ENCODE assay signal across 28 cellular contexts in genomic region chr1:197222780-197223179, GRCh38. TPM values are rescaled to one million over a fixed set of nuclear protein-coding genes. Genes with fewer than 3 reads are reported as not detected.
DNase-seq lines count a peak whose midpoint lies in the region; ATAC-seq and TF ChIP-seq lines count a peak whose summit lies in the region.
"Had no signal": no experiment of that assay in that cellular context is flagged by ENCODE, and none has a peak within 500 bp of the region (broad histone marks: within the 10 kb centered on the region; RNA-seq: fewer than 3 reads in every experiment).

No MANE protein-coding gene starts in this region.

- H3K4me3 Mint-ChIP-seq in GM23338 (no peak overlapping the region), type B pancreatic cell (no peak overlapping the region)
- H3K4me3 Mint-ChIP-seq: CD4-positive, alpha-beta T cell had no signal

- H3K27me3 ChIP-seq in GM23338 (ENCODE audit: insufficient read depth) (no peaks in the 10 kb centered on the region), suprapubic skin (no peaks in the 10 kb centered on the region)
- H3K27me3 ChIP-seq: BLaER1 treated with 17β-estradiol and CSF1 and Interleukin-3, amounts not matched to agents 10 nM and 100 nM had no signal

- H3K4me1 ChIP-seq in GM23338 (ENCODE audit: insufficient read depth) (no peaks in the 10 kb centered on the region), suprapubic skin (no peaks in the 10 kb centered on the region)
- H3K4me1 ChIP-seq: A549 had no signal

- TF ChIP-seq EP300 in suprapubic skin (IDR thresholded peaks at IDR 0.05): no peak

- H3K4me2 ChIP-seq in GM23338: no peak overlapping the region
- H3K4me2 ChIP-seq: A549; BLaER1 treated with 17β-estradiol and CSF1 and Interleukin-3, amounts not matched to agents 10 nM and 100 nM; KMS-11 had no signal

- H3K9me3 Mint-ChIP-seq in GM23338 (no peaks in the 10 kb centered on the region), type B pancreatic cell (no peaks in the 10 kb centered on the region)
- H3K9me3 Mint-ChIP-seq: CD4-positive, alpha-beta T cell had no signal

- H3K27ac Mint-ChIP-seq in GM23338 (0 out of 2 replicates have a peak overlapping the region, but pooled peaks have one; percentile 86), type B pancreatic cell (peak overlapping the region; percentile 39)
- H3K27ac Mint-ChIP-seq: CD4-positive, alpha-beta T cell had no signal

- H3K27me3 Mint-ChIP-seq in GM23338 (ENCODE audit: insufficient read depth, low read depth, poor library complexity) (peaks cover 2% of the 10 kb centered on the region), type B pancreatic cell (no peaks in the 10 kb centered on the region)
- H3K27me3 Mint-ChIP-seq: CD4-positive, alpha-beta T cell had no signal

- no peak for TF ChIP-seq CTCF in GM23338 (conservative IDR thresholded peaks at IDR 0.05; ENCODE audit: low read depth in 2 of 2)
- TF ChIP-seq CTCF in VCaP (conservative IDR thresholded peaks at IDR 0.05): no peak
- no peak for TF ChIP-seq CTCF in type B pancreatic cell (conservative IDR thresholded peaks at IDR 0.05)
- TF ChIP-seq CTCF in suprapubic skin (IDR thresholded peaks at IDR 0.05): no peak

- H4K20me1 ChIP-seq in GM23338 (replicated peaks; ENCODE audit: insufficient read depth): no peaks in the 10 kb centered on the region
- H4K20me1 ChIP-seq: BLaER1 treated with 17β-estradiol and CSF1 and Interleukin-3, amounts not matched to agents 10 nM and 100 nM had no signal

- no peak for TF ChIP-seq POLR2A in suprapubic skin (IDR thresholded peaks at IDR 0.05)

- H3K27ac ChIP-seq in GM23338 (ENCODE audit: low read depth) (no peak overlapping the region), VCaP (peak overlapping the region; percentile 37), epithelial cell of prostate (peak overlapping the region; percentile 57), suprapubic skin (no peak overlapping the region)
- H3K27ac ChIP-seq: A549; BLaER1 treated with 17β-estradiol and CSF1 and Interleukin-3, amounts not matched to agents 10 nM and 100 nM; GM23248; KMS-11 had no signal

- no peaks in the 10 kb centered on the region for H3K79me2 ChIP-seq in GM23338 (replicated peaks; ENCODE audit: insufficient read depth)

- H3K4me1 Mint-ChIP-seq in GM23338: peaks cover 18% of the 10 kb centered on the region
- no peaks in the 10 kb centered on the region for H3K4me1 Mint-ChIP-seq in type B pancreatic cell (ENCODE audit: unreplicated experiment)

- WGBS in suprapubic skin: 96% methylated on average over 2 of the region's 2 CpGs

- H2AFZ ChIP-seq in GM23338: peak overlapping the region; percentile 89; the same call in 1 of the 2 replicates
- H2AFZ ChIP-seq: GM23248 had no signal

- 0 out of 2 replicates have a peak, but pooled peaks cover 4% of the 10 kb centered on the region for H3K9me2 ChIP-seq in GM23338 (ENCODE audit: insufficient read depth)

- H3K9me3 ChIP-seq in suprapubic skin: no peaks in the 10 kb centered on the region
- H3K9me3 ChIP-seq: A549; BLaER1 treated with 17β-estradiol and CSF1 and Interleukin-3, amounts not matched to agents 10 nM and 100 nM had no signal

- H3F3A ChIP-seq in GM23338 (replicated peaks; ENCODE audit: low read depth): no peaks in the 10 kb centered on the region

- H3K36me3 ChIP-seq in GM23338 (ENCODE audit: insufficient read depth) (no peaks in the 10 kb centered on the region), suprapubic skin (no peaks in the 10 kb centered on the region)
- H3K36me3 ChIP-seq: BLaER1 treated with 17β-estradiol and CSF1 and Interleukin-3, amounts not matched to agents 10 nM and 100 nM had no signal

- H3K4me3 ChIP-seq in GM23338: no peak overlapping the region
- no peak overlapping the region for H3K4me3 ChIP-seq in suprapubic skin
- H3K4me3 ChIP-seq: A549; BLaER1 treated with 17β-estradiol and CSF1 and Interleukin-3, amounts not matched to agents 10 nM and 100 nM; GM23248 had no signal

- H3K36me3 Mint-ChIP-seq in GM23338 (ENCODE audit: low read depth) (no peaks in the 10 kb centered on the region), type B pancreatic cell (no peaks in the 10 kb centered on the region)

- ATAC-seq in GM23338 (no peak), HG02610 (IDR thresholded peaks at IDR 0.05; ENCODE audit: unreplicated experiment) (no peak)
- ATAC-seq: A549, Panc1 had no signal

- DNase-seq in GM23338 (ENCODE audit: low spot score): no peak
- DNase-seq in epithelial cell of prostate (ENCODE audit: low read depth, low spot score): no peak
- no peak for DNase-seq in type B pancreatic cell (ENCODE audit: extremely low spot score, unreplicated experiment)
- DNase-seq in suprapubic skin (ENCODE audit: low spot score in 2 of 2): no peak
- DNase-seq in NAMALWA (ENCODE audit: low spot score): no peak
- DNase-seq: AML-193; CD4-positive, alpha-beta T cell; DMS 273 treated with DMSO at 0.1 percent for 48 hours; DMS79 treated with DMSO at 0.1 percent for 48 hours; GM23248; HCEC 1CT; IMR-90; NCI-H1092 treated with DMSO at 0.1 percent for 48 hours; NCI-H1436 treated with DMSO at 0.1 percent for 48 hours; NCI-H187 treated with DMSO at 0.1 percent for 48 hours; NCI-H2171 treated with DMSO at 0.1 percent for 48 hours; NCI-H446; NCI-H524 treated with DMSO at 0.1 percent for 48 hours; NCI-H82; NK-92 treated with Interleukin-12 subunit alpha and Interleukin-12 subunit beta, amount 100 ng/mL, for 24 hours; SHP77 treated with DMSO at 0.1 percent for 48 hours; T-helper 1 cell had no signal

TF ChIP-seq in GM23338, 12 proteins besides CTCF, POLR2A, EP300 and RAD21:
- TF ChIP-seq JUNB (IDR thresholded peaks at IDR 0.05; ENCODE audit: unreplicated experiment) (no peak), NANOG (IDR thresholded peaks at IDR 0.05; ENCODE audit: borderline replicate concordance) (no peak), ZNF331 (CRISPR knock-in tag; IDR thresholded peaks at IDR 0.05; ENCODE audit: low read depth) (no peak)

RNA-seq across cellular contexts. Expression of gene ZBTB41, which starts 21.7 kb away (rescaled TPM):
- 6.9 and 8.2 TPM in 2 replicates for total RNA-seq in GM23338 (2014; rRNA removed; shearing (Covaris generic))
- 1.9 and 2.2 TPM in 2 replicates for polyA plus RNA-seq in GM23338 (2016; fragmentation: Nextera tagmentation; extraction: Ambion mirVana)
- total RNA-seq in type B pancreatic cell (ENCODE audit: low replicate concordance): 13.1 and 17.6 TPM in 2 replicates
- 10 to 100 TPM in 2 of 4 donors, 1 to 10 TPM in 2; 7.4 to 10.9 (median 9.3) TPM for total RNA-seq in suprapubic skin

RNA-seq across cellular contexts. Expression of gene CRB1, which starts 45.3 kb away (rescaled TPM):
- total RNA-seq in GM23338 (2014; rRNA removed; shearing (Covaris generic)): 0.56 TPM in 1 of 2 replicates, not detected in the other
- polyA plus RNA-seq in GM23338 (2016; fragmentation: Nextera tagmentation; extraction: Ambion mirVana): 0.16 and 0.27 TPM in 2 replicates
- 5.7 and 14.7 TPM in 2 replicates for total RNA-seq in type B pancreatic cell (ENCODE audit: low replicate concordance)
- under 1 TPM in 1 of 4 donors, not detected in 3; 0.16 TPM for total RNA-seq in suprapubic skin
- total RNA-seq: IMR-90 had no signal
- polyA plus RNA-seq: A549, GM23248, IMR-90 had no signal

Comparison
In these comparisons a context has a peak if more than half of its experiments do, and no peak if none do; other contexts are left out.
1. H3K27ac ChIP-seq: peak in VCaP (single experiment) and epithelial cell of prostate (single experiment); none in GM23338 (single experiment) and suprapubic skin (single experiment).